ENCODE assay signal across 8 cellular contexts in genomic region chr4:89324671-89325070, GRCh38. TPM values are rescaled to one million over a fixed set of nuclear protein-coding genes. Genes with fewer than 3 reads are reported as not detected.
DNase-seq lines count a peak whose midpoint lies in the region; ATAC-seq and TF ChIP-seq lines count a peak whose summit lies in the region.

No MANE protein-coding gene starts in this region.

- peak; percentile 31 for DNase-seq in EH (ENCODE audit: low read depth)
- peak; percentile 13 for DNase-seq in HK-2 (ENCODE audit: unreplicated experiment)
- peak; percentile 90 for DNase-seq in epithelial cell of proximal tubule (ENCODE audit: low read depth)
- no peak for DNase-seq in D341Med (ENCODE audit: low spot score)
- DNase-seq in activated gamma-delta T cell (lab: John Stamatoyannopoulos, UW) = no peak
- no peak for DNase-seq in epidermal melanocyte (ENCODE audit: insufficient read length, low spot score)
- DNase-seq in inferior parietal cortex (ENCODE audit: extremely low spot score) = no peak

- no peak for TF ChIP-seq CTCF in epithelial cell of proximal tubule (conservative IDR thresholded peaks at IDR 0.05; ENCODE audit: low read depth, low read length)

- no peak overlapping the region for H3K4me3 ChIP-seq in epithelial cell of proximal tubule (ENCODE audit: low read depth, low read length)

- peak; percentile 92 for ATAC-seq in GM21381 (IDR thresholded peaks at IDR 0.05; ENCODE audit: unreplicated experiment)

RNA-seq across cellular contexts. Expression of gene GPRIN3, which starts 17.1 kb away (rescaled TPM):
- 0.94 and 2.0 TPM in 2 replicates for total RNA-seq in epithelial cell of proximal tubule

Comparison
In these comparisons a context has a peak if more than half of its experiments do, and no peak if none do; other contexts are left out.
1. DNase-seq: peak in EH (single experiment), HK-2 (single experiment) and epithelial cell of proximal tubule (single experiment); none in D341Med (single experiment), activated gamma-delta T cell (single experiment), epidermal melanocyte (single experiment) and inferior parietal cortex (single experiment).